In the genomic region with DNA sequence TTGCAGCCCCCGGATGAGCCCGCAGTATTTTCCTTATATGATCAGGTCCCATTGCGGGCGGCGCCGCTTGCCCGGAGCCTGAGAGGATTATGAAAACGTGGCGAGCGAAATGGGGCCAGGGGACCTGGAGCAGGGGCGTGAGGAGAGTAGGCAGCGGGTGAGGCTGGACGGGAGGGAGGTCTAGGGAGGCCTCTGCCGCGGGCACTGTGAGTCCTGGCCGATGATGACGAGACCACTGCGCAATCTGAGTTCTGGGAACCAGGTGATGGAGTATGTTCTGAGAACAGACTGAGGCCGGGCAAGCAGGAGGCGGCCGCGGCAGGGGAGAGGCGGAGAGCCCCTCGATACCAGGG, we compare ENCODE assay signal across 1 cellular context.
A peak's percentile ranks its signal among the peaks of the same experiment; 100 is the strongest.
TF ChIP-seq lines count a peak whose summit lies in the region.

No MANE protein-coding gene starts in this region.

TF ChIP-seq in HCT116, 20 proteins besides CTCF, POLR2A, EP300 and RAD21:
- TF ChIP-seq, protein P1, sequence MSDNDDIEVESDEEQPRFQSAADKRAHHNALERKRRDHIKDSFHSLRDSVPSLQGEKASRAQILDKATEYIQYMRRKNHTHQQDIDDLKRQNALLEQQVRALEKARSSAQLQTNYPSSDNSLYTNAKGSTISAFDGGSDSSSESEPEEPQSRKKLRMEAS (IDR thresholded peaks at IDR 0.05) = 0 out of 2 replicates have a peak, but pooled peaks have one; percentile 43
- no peak for TF ChIP-seq SRF (IDR thresholded peaks at IDR 0.05; ENCODE audit: low read depth)
